ENCODE assay signal across 2 cellular contexts in genomic region chr19:23439623-23440022, GRCh38.
TF ChIP-seq lines count a peak whose summit lies in the region.

No MANE protein-coding gene starts in this region.

TF ChIP-seq in HCT116, 20 proteins besides CTCF, POLR2A, EP300 and RAD21:
- no peak for TF ChIP-seq SIN3A (IDR thresholded peaks at IDR 0.05; ENCODE audit: low read depth)
- no peak for TF ChIP-seq FOSL1 (IDR thresholded peaks at IDR 0.05; ENCODE audit: low read depth)
- no peak for TF ChIP-seq JUND (IDR thresholded peaks at IDR 0.05)
- TF ChIP-seq, protein P1, sequence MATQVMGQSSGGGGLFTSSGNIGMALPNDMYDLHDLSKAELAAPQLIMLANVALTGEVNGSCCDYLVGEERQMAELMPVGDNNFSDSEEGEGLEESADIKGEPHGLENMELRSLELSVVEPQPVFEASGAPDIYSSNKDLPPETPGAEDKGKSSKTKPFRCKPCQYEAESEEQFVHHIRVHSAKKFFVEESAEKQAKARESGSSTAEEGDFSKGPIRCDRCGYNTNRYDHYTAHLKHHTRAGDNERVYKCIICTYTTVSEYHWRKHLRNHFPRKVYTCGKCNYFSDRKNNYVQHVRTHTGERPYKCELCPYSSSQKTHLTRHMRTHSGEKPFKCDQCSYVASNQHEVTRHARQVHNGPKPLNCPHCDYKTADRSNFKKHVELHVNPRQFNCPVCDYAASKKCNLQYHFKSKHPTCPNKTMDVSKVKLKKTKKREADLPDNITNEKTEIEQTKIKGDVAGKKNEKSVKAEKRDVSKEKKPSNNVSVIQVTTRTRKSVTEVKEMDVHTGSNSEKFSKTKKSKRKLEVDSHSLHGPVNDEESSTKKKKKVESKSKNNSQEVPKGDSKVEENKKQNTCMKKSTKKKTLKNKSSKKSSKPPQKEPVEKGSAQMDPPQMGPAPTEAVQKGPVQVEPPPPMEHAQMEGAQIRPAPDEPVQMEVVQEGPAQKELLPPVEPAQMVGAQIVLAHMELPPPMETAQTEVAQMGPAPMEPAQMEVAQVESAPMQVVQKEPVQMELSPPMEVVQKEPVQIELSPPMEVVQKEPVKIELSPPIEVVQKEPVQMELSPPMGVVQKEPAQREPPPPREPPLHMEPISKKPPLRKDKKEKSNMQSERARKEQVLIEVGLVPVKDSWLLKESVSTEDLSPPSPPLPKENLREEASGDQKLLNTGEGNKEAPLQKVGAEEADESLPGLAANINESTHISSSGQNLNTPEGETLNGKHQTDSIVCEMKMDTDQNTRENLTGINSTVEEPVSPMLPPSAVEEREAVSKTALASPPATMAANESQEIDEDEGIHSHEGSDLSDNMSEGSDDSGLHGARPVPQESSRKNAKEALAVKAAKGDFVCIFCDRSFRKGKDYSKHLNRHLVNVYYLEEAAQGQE (IDR thresholded peaks at IDR 0.05; ENCODE audit: low read depth), result no peak
- TF ChIP-seq SRF (IDR thresholded peaks at IDR 0.05; ENCODE audit: low read depth), result no peak
TF ChIP-seq in HCT116: peak in this region for 0.

TF ChIP-seq in K562, 482 proteins besides CTCF, POLR2A, EP300 and RAD21:
- TF ChIP-seq SMAD4 (CRISPR knock-in tag; conservative IDR thresholded peaks at IDR 0.05) (no peak), YY1 (IDR thresholded peaks at IDR 0.05; ENCODE audit: borderline replicate concordance in 1 of 3, control insufficient read depth in 1 of 3, extremely low read depth in 1 of 3, insufficient read depth in 3 of 3, insufficient read length in 1 of 3, insufficient replicate concordance in 2 of 3, low read depth in 1 of 3, low read length in 2 of 3) (no peak), BMI1 (IDR thresholded peaks at IDR 0.05; ENCODE audit: low read length) (no peak), ZNF79 (CRISPR knock-in tag; IDR thresholded peaks at IDR 0.05; ENCODE audit: low read depth) (no peak), ETS2 (tag; IDR thresholded peaks at IDR 0.05; ENCODE audit: borderline replicate concordance, poor library complexity, severe bottlenecking) (no peak), CAMTA2 (CRISPR knock-in tag; conservative IDR thresholded peaks at IDR 0.05) (no peak), MECOM (CRISPR knock-in tag; IDR thresholded peaks at IDR 0.05) (no peak), PTRF (tag; IDR thresholded peaks at IDR 0.05) (no peak), HNRNPH1 (optimal IDR thresholded peaks at IDR 0.05; ENCODE audit: low read depth, low read length) (no peak), KDM4B (IDR thresholded peaks at IDR 0.05; ENCODE audit: borderline replicate concordance in 2 of 2, low read depth in 1 of 2) (no peak)
- TF ChIP-seq, protein P1 (CRISPR knock-in tag; IDR thresholded peaks at IDR 0.05; ENCODE audit: low read depth), result no peak
